ENCODE assay signal across 13 cellular contexts in genomic region chr5:124952566-124952965, GRCh38.
DNase-seq lines count a peak whose midpoint lies in the region; ATAC-seq and TF ChIP-seq lines count a peak whose summit lies in the region.
"Had no signal": no experiment of that assay in that cellular context is flagged by ENCODE, and none has a peak within 500 bp of the region (broad histone marks: within the 10 kb centered on the region; RNA-seq: fewer than 3 reads in every experiment).

No MANE protein-coding gene starts in this region.

- ATAC-seq in GM19328 (IDR thresholded peaks at IDR 0.05; ENCODE audit: unreplicated experiment): peak; percentile 60
- peak; percentile 61 for ATAC-seq in HG02763 (IDR thresholded peaks at IDR 0.05; ENCODE audit: unreplicated experiment)
- ATAC-seq in HG03469 (IDR thresholded peaks at IDR 0.05; ENCODE audit: unreplicated experiment): peak; percentile 32

- peak overlapping the region; percentile 57 for H3K4me3 ChIP-seq in GM12865 (ENCODE audit: low read depth, low read length)
- H3K4me3 ChIP-seq: SK-N-MC had no signal

- DNase-seq in GM12865 (ENCODE audit: low read depth) (peak; percentile 81), NCI-H2171 (lab: John Stamatoyannopoulos, UW) (no peak), dermis blood vessel endothelial cell (no peak), globus pallidus (ENCODE audit: low spot score) (no peak), amygdala (lab: John Stamatoyannopoulos, UW) (no peak)
- DNase-seq: activated CD4-positive, alpha-beta T cell treated with anti-CD3 and anti-CD28 coated beads, Interleukin-2, amount 50 U/mL, for 4 hours; amniotic stem cell; NCI-H2107; stimulated activated CD4-positive, alpha-beta T cell treated with anti-CD3 and anti-CD28 coated beads, Interleukin-2, amount 100 ng/mL, for 24 hours had no signal

- TF ChIP-seq CTCF in GM12865 (IDR thresholded peaks at IDR 0.05; ENCODE audit: insufficient read depth, low read depth, low read length, missing control alignments): no peak
